Comparison of ENCODE assay signal across 15 cellular contexts in genomic region chr2:20618886-20619521, GRCh38. TPM values are rescaled to one million over a fixed set of nuclear protein-coding genes. Genes with fewer than 3 reads are reported as not detected.
DNase-seq lines count a peak whose midpoint lies in the region; ATAC-seq and TF ChIP-seq lines count a peak whose summit lies in the region.
"Had no signal": no experiment of that assay in that cellular context is flagged by ENCODE, and none has a peak within 500 bp of the region (broad histone marks: within the 10 kb centered on the region; RNA-seq: fewer than 3 reads in every experiment).

No MANE protein-coding gene starts in this region.

- POLR2A ChIA-PET in AG04450 (lab: Yijun Ruan, JAX), result interaction anchor here (0.5 to 4.6 kb wide), 6 partner anchors 15 to 194 kb away, joined by 3 to 68 read pairs (median 6); partner anchors contain the start of gene RHOB

- CTCF ChIA-PET in AG04450 (lab: Charles Lee), result interaction anchor here (1.1 to 2.5 kb wide), 7 partner anchors 10 to 208 kb away, joined by 3 to 11 read pairs (median 9); partner anchors contain the start of gene HS1BP3

- H3K36me3 ChIP-seq in breast epithelium (peaks cover under 1% of the 10 kb centered on the region), MM.1S (replicated peaks; ENCODE audit: insufficient read depth, low read length) (no peaks in the 10 kb centered on the region)
- H3K36me3 ChIP-seq: SJCRH30 had no signal

- no peaks in the 10 kb centered on the region for H3K9me3 Mint-ChIP-seq in stimulated activated naive B cell treated with anti-CD40 and anti-IgM and Interleukin-4, amounts not matched to agents 10 μg/mL and 1 μg/mL and 100 μg/mL, for 72 hours
- H3K9me3 Mint-ChIP-seq: naive B cell had no signal

- H3K27me3 ChIP-seq in AG04450 (ENCODE audit: control insufficient read depth, insufficient read depth, low read length) (no peaks in the 10 kb centered on the region), breast epithelium (no peaks in the 10 kb centered on the region), layer of hippocampus (ENCODE audit: control insufficient read depth, insufficient read depth, low read length) (no peaks in the 10 kb centered on the region), MM.1S (replicated peaks; ENCODE audit: insufficient read depth, low read length) (no peaks in the 10 kb centered on the region)
- H3K27me3 ChIP-seq: SJCRH30 had no signal

- H3K27ac ChIP-seq in AG04450 (ENCODE audit: low read depth, low read length) (peak overlapping the region; percentile 94), breast epithelium (peak overlapping the region; percentile 90 to 97), layer of hippocampus (ENCODE audit: low read depth, low read length) (peak overlapping the region; percentile 94), MM.1S (ENCODE audit: low read length) (no peak overlapping the region)

- H3K4me1 ChIP-seq in breast epithelium (peaks cover 37 to 43% of the 10 kb centered on the region in 2 donors), MM.1S (ENCODE audit: low read length) (peaks cover 11% of the 10 kb centered on the region)

- H3K4me2 ChIP-seq in MM.1S (ENCODE audit: low read depth, low read length), result no peak overlapping the region

- H3K4me3 Mint-ChIP-seq in stimulated activated naive B cell treated with anti-CD40 and anti-IgM and Interleukin-4, amounts not matched to agents 10 μg/mL and 1 μg/mL and 100 μg/mL, for 72 hours, result no peak overlapping the region
- H3K4me3 Mint-ChIP-seq: naive B cell had no signal

- H3K4me3 ChIP-seq in AG04450 (ENCODE audit: low read depth, low read length) (no peak overlapping the region), breast epithelium (no peak overlapping the region), MM.1S (ENCODE audit: low read length) (no peak overlapping the region)
- H3K4me3 ChIP-seq: SJCRH30 had no signal

- TF ChIP-seq POLR2A in breast epithelium (IDR thresholded peaks at IDR 0.05), result no peak

- H3K4me1 Mint-ChIP-seq in stimulated activated naive B cell treated with anti-CD40 and anti-IgM and Interleukin-4, amounts not matched to agents 10 μg/mL and 1 μg/mL and 100 μg/mL, for 72 hours, result peaks cover 4 to 9% of the 10 kb centered on the region in 2 donors

- TF ChIP-seq CTCF in AG04450 (IDR thresholded peaks at IDR 0.05; ENCODE audit: low read depth, low read length) (no peak), breast epithelium (IDR thresholded peaks at IDR 0.05) (no peak), MM.1S (IDR thresholded peaks at IDR 0.05; ENCODE audit: low read length) (no peak)

- H3K9me3 ChIP-seq in AG04450 (ENCODE audit: control insufficient read depth, insufficient read depth, low read length) (no peaks in the 10 kb centered on the region; the same call in 1 of the 2 replicates), breast epithelium (no peaks in the 10 kb centered on the region), MM.1S (replicated peaks; ENCODE audit: insufficient read depth, low read length) (no peaks in the 10 kb centered on the region)
- H3K9me3 ChIP-seq: SJCRH30 had no signal

- H3K9ac ChIP-seq in MM.1S (ENCODE audit: low read length), result no peak overlapping the region

- H3K36me3 Mint-ChIP-seq in stimulated activated naive B cell treated with anti-CD40 and anti-IgM and Interleukin-4, amounts not matched to agents 10 μg/mL and 1 μg/mL and 100 μg/mL, for 72 hours, result peaks cover 23 to 38% of the 10 kb centered on the region in 2 donors

- no peaks in the 10 kb centered on the region for H4K20me1 ChIP-seq in MM.1S (ENCODE audit: insufficient read depth, low read length)

- H3K9me2 ChIP-seq in MM.1S (replicated peaks; ENCODE audit: insufficient read depth, low read length), result no peaks in the 10 kb centered on the region

- no peak overlapping the region for H3K27ac Mint-ChIP-seq in stimulated activated naive B cell treated with anti-CD40 and anti-IgM and Interleukin-4, amounts not matched to agents 10 μg/mL and 1 μg/mL and 100 μg/mL, for 72 hours

- intact Hi-C loops in breast epithelium (cut with DNase I; ENCODE audit: low total_unique reads), result loop anchor here (10.0 kb wide), 1 partner anchor 64 kb away; no protein-coding TSS in a partner anchor
- intact Hi-C loops in sciatic nerve (cut with DNase I), result no loop called here

- H3K27me3 Mint-ChIP-seq in stimulated activated naive B cell treated with anti-CD40 and anti-IgM and Interleukin-4, amounts not matched to agents 10 μg/mL and 1 μg/mL and 100 μg/mL, for 72 hours, result no peaks in the 10 kb centered on the region
- H3K27me3 Mint-ChIP-seq: naive B cell had no signal

- H3F3A ChIP-seq in MM.1S (ENCODE audit: insufficient read depth, low read length), result peaks cover 7% of the 10 kb centered on the region; the same call in 1 of the 2 replicates

- ATAC-seq in sciatic nerve (no peak), GM21528 (IDR thresholded peaks at IDR 0.05; ENCODE audit: low FRiP score, unreplicated experiment) (no peak), HG03520 (IDR thresholded peaks at IDR 0.05; ENCODE audit: unreplicated experiment) (no peak)
- ATAC-seq in stimulated activated naive B cell treated with anti-CD40 and anti-IgM and Interleukin-4, amounts not matched to agents 10 μg/mL and 1 μg/mL and 100 μg/mL, for 72 hours (replicated peaks), result no peak
- ATAC-seq: activated CD4-positive, CD25-positive, alpha-beta regulatory T cell treated with anti-CD3 and anti-CD28 coated beads, Interleukin-2, amount 50 U/mL, for 24 hours had no signal

- H2AFZ ChIP-seq in MM.1S (ENCODE audit: low read length), result no peak overlapping the region

- no peaks in the 10 kb centered on the region for H3K79me2 ChIP-seq in MM.1S (ENCODE audit: low read length)

- DNase-seq in AG04450 (ENCODE audit: low read depth, low spot score) (no peak), breast epithelium (ENCODE audit: low spot score in 2 of 2) (peak in 1 of 2 donors; percentile 41), sciatic nerve (ENCODE audit: low spot score) (peak; percentile 67), MM.1S (no peak)
- DNase-seq in stimulated activated naive B cell treated with anti-CD40 and anti-IgM and Interleukin-4, amounts not matched to agents 10 μg/mL and 1 μg/mL and 100 μg/mL, for 72 hours, result no peak
- DNase-seq: GOT3; Karpas-422; naive B cell; NCI-H2227 treated with DMSO at 0.1 percent for 48 hours; SJCRH30; stimulated activated CD4-positive, alpha-beta T cell treated with anti-CD3 and anti-CD28 coated beads, Interleukin-4, amount 100 ng/mL, for 4 hours had no signal

RNA-seq across cellular contexts. Expression of gene HS1BP3, which starts 31.9 kb away (rescaled TPM):
- polyA plus RNA-seq in AG04450 (2011; rRNA removed), result 14.2 and 16.1 TPM in 2 replicates
- polyA minus RNA-seq in AG04450 (2011; rRNA and poly(A)+ RNA removed), result 17.9 and 19.2 TPM in 2 replicates
- total RNA-seq in breast epithelium, result 10 to 100 TPM; 19.0 to 31.8 (median 25.9) TPM
- total RNA-seq in sciatic nerve, result 23.2 TPM

RNA-seq across cellular contexts. Expression of gene GDF7, which starts 47.9 kb away (rescaled TPM):
- 0.01 TPM in 2 replicates for polyA plus RNA-seq in AG04450 (2011; rRNA removed)
- polyA minus RNA-seq in AG04450 (2011; rRNA and poly(A)+ RNA removed), result 0.05 TPM in 1 of 2 replicates, not detected in the other
- total RNA-seq in breast epithelium, result under 1 TPM; under 0.01 to 0.15 (median under 0.01) TPM
- total RNA-seq in sciatic nerve, result 7.6 TPM
